Comparison of ENCODE assay signal across 8 cellular contexts in genomic region chr1:1291611-1292441, GRCh38. TPM values are rescaled to one million over a fixed set of nuclear protein-coding genes. Genes with fewer than 3 reads are reported as not detected.
DNase-seq lines count a peak whose midpoint lies in the region; ATAC-seq and TF ChIP-seq lines count a peak whose summit lies in the region.

No MANE protein-coding gene starts in this region.

- no peak overlapping the region for H3K56ac ChIP-seq in mesendoderm (ENCODE audit: low read length)

- H3K9ac ChIP-seq in mesendoderm (ENCODE audit: low read length), result no peak overlapping the region

- H3K9me3 Mint-ChIP-seq in GM23338, result peaks cover 3% of the 10 kb centered on the region; the same call in 2 of the 3 replicates
- H3K9me3 Mint-ChIP-seq in activated CD4-positive, alpha-beta T cell treated with anti-CD3 and anti-CD28 coated beads, Interleukin-2, amount 10 ng/mL, durations not matched to agents 7 days and 5 days, result no peaks in the 10 kb centered on the region

- ATAC-seq in GM23338 (peak; percentile 67), HG02973 (IDR thresholded peaks at IDR 0.05; ENCODE audit: unreplicated experiment) (no peak)

- no peaks in the 10 kb centered on the region for H3K79me1 ChIP-seq in mesendoderm (ENCODE audit: low read length)

- no peak overlapping the region for H2BK5ac ChIP-seq in mesendoderm (ENCODE audit: low read length)

- no peak overlapping the region for H4K8ac ChIP-seq in mesendoderm (ENCODE audit: low read depth, low read length)

- TF ChIP-seq CTCF in GM23338 (conservative IDR thresholded peaks at IDR 0.05; ENCODE audit: low read depth in 2 of 2) (peak; percentile 65 to 83), testis (IDR thresholded peaks at IDR 0.05) (peak; percentile 21 to 44 (median 39))

- WGBS in mesendoderm (ENCODE audit: extremely low coverage, insufficient coverage, low lambda C conversion rate), result no CpG with 5 or more reads among the region's 43 CpGs
- WGBS in testis, 2 donors, result 74 to 80% methylated on average over 19 to 43 of the region's 43 CpGs

- no peaks in the 10 kb centered on the region for H3K36me3 ChIP-seq in GM23338 (ENCODE audit: insufficient read depth)
- H3K36me3 ChIP-seq in mesendoderm (ENCODE audit: control insufficient read depth, insufficient read depth, low read length), result no peaks in the 10 kb centered on the region
- no peaks in the 10 kb centered on the region for H3K36me3 ChIP-seq in testis (ENCODE audit: low read depth, missing control alignments)

- no peak overlapping the region for H3K27ac Mint-ChIP-seq in GM23338
- H3K27ac Mint-ChIP-seq in activated CD4-positive, alpha-beta T cell treated with anti-CD3 and anti-CD28 coated beads, Interleukin-2, amount 10 ng/mL, durations not matched to agents 7 days and 5 days, result no peak overlapping the region

- no peak for TF ChIP-seq POLR2A in testis (IDR thresholded peaks at IDR 0.05)

- H3K9me2 ChIP-seq in GM23338 (ENCODE audit: insufficient read depth), result no peaks in the 10 kb centered on the region

- H4K5ac ChIP-seq in mesendoderm (ENCODE audit: low read length), result no peak overlapping the region

- POLR2A ChIA-PET in activated CD4-positive, alpha-beta T cell treated with anti-CD3 and anti-CD28 coated beads, Interleukin-2, amount 10 ng/mL, durations not matched to agents 7 days and 5 days (lab: Charles Lee), result interaction anchor here (0.6 kb wide), 1 partner anchor 169 kb away, joined by 3 read pairs; no protein-coding TSS in a partner anchor

- H3K4me2 ChIP-seq in GM23338, result no peak overlapping the region
- H3K4me2 ChIP-seq in mesendoderm (ENCODE audit: low read length), result no peak overlapping the region

- H3K27me3 Mint-ChIP-seq in GM23338 (ENCODE audit: insufficient read depth, low read depth, poor library complexity), result peaks cover 11% of the 10 kb centered on the region
- no peaks in the 10 kb centered on the region for H3K27me3 Mint-ChIP-seq in activated CD4-positive, alpha-beta T cell treated with anti-CD3 and anti-CD28 coated beads, Interleukin-2, amount 10 ng/mL, durations not matched to agents 7 days and 5 days

- H2BK15ac ChIP-seq in mesendoderm (replicated peaks; ENCODE audit: low read depth), result no peak overlapping the region

- H2AFZ ChIP-seq in GM23338, result no peak overlapping the region

- no peaks in the 10 kb centered on the region for H4K20me1 ChIP-seq in GM23338 (replicated peaks; ENCODE audit: insufficient read depth)

- H3K27me3 ChIP-seq in GM23338 (ENCODE audit: insufficient read depth) (no peaks in the 10 kb centered on the region), mesendoderm (ENCODE audit: insufficient read depth, low read length, poor library complexity) (no peaks in the 10 kb centered on the region), testis (no peaks in the 10 kb centered on the region)

- H3K9me3 ChIP-seq in testis, result no peaks in the 10 kb centered on the region

- H3F3A ChIP-seq in GM23338 (replicated peaks; ENCODE audit: low read depth), result 0 out of 2 replicates have a peak, but pooled peaks cover 9% of the 10 kb centered on the region

- no peak overlapping the region for H2BK120ac ChIP-seq in mesendoderm (ENCODE audit: low read depth, low read length)

- H3K4ac ChIP-seq in mesendoderm (ENCODE audit: low read depth, low read length), result no peak overlapping the region

- CTCF ChIA-PET in activated CD4-positive, alpha-beta T cell treated with anti-CD3 and anti-CD28 coated beads, Interleukin-2, amount 10 ng/mL, durations not matched to agents 7 days and 5 days (lab: Charles Lee), result interaction anchor here (1.1 to 3.2 kb wide), 15 partner anchors 9 to 333 kb away, joined by 3 to 36 read pairs (median 5); partner anchors contain the start of genes ISG15, NOC2L, TNFRSF4 and UBE2J2

- H3K18ac ChIP-seq in mesendoderm (ENCODE audit: low read length), result no peak overlapping the region

- no peak overlapping the region for H3K27ac ChIP-seq in GM23338 (ENCODE audit: low read depth)
- H3K27ac ChIP-seq in mesendoderm (ENCODE audit: low read depth, low read length), result no peak overlapping the region
- H3K27ac ChIP-seq in testis, result no peak overlapping the region

- H3K4me1 Mint-ChIP-seq in GM23338, result peaks cover 4% of the 10 kb centered on the region; the same call in 1 of the 3 replicates
- no peaks in the 10 kb centered on the region for H3K4me1 Mint-ChIP-seq in activated CD4-positive, alpha-beta T cell treated with anti-CD3 and anti-CD28 coated beads, Interleukin-2, amount 10 ng/mL, durations not matched to agents 7 days and 5 days

- intact Hi-C loops in testis (cut with DNase I; ENCODE audit: low total_unique reads), result no loop called here

- no peak overlapping the region for H2AK5ac ChIP-seq in mesendoderm (ENCODE audit: low read length)

- H3K4me1 ChIP-seq in GM23338 (ENCODE audit: insufficient read depth) (no peaks in the 10 kb centered on the region), mesendoderm (ENCODE audit: control insufficient read depth, low read depth, low read length) (no peaks in the 10 kb centered on the region), testis (peaks cover 11% of the 10 kb centered on the region)

- H3K79me2 ChIP-seq in GM23338 (replicated peaks; ENCODE audit: insufficient read depth), result no peaks in the 10 kb centered on the region
- H3K79me2 ChIP-seq in mesendoderm (ENCODE audit: control insufficient read depth, insufficient read depth, low read length), result no peaks in the 10 kb centered on the region

- no peak overlapping the region for H3K4me3 Mint-ChIP-seq in GM23338
- no peak overlapping the region for H3K4me3 Mint-ChIP-seq in activated CD4-positive, alpha-beta T cell treated with anti-CD3 and anti-CD28 coated beads, Interleukin-2, amount 10 ng/mL, durations not matched to agents 7 days and 5 days

- H3K36me3 Mint-ChIP-seq in GM23338 (ENCODE audit: low read depth), result no peaks in the 10 kb centered on the region
- H3K36me3 Mint-ChIP-seq in activated CD4-positive, alpha-beta T cell treated with anti-CD3 and anti-CD28 coated beads, Interleukin-2, amount 10 ng/mL, durations not matched to agents 7 days and 5 days (ENCODE audit: low read depth), result peaks cover 3% of the 10 kb centered on the region

- H3K23ac ChIP-seq in mesendoderm (ENCODE audit: low read length), result no peak overlapping the region

- DNase-seq in Ammon's horn (ENCODE audit: low spot score), result peak; percentile 68
- DNase-seq in GM23338 (ENCODE audit: low spot score), result peak; percentile 85
- DNase-seq in NCI-H446 treated with DMSO at 0.1 percent for 48 hours (lab: John Stamatoyannopoulos, UW), result peak; percentile 28
- DNase-seq in activated CD4-positive, alpha-beta T cell treated with anti-CD3 and anti-CD28 coated beads, Interleukin-2, amount 10 ng/mL, durations not matched to agents 7 days and 5 days, result peak; percentile 65
- DNase-seq in ecto neural progenitor cell (ENCODE audit: low spot score), result peak; percentile 80
- DNase-seq in mesendoderm, result peak; percentile 79
- peak; percentile 73 for DNase-seq in testis

- no peak overlapping the region for H3K4me3 ChIP-seq in GM23338
- no peak overlapping the region for H3K4me3 ChIP-seq in mesendoderm (ENCODE audit: low read length)
- H3K4me3 ChIP-seq in testis, result no peak overlapping the region

TF ChIP-seq in GM23338, 12 proteins besides CTCF, POLR2A, EP300 and RAD21 (continues in another document):
- no peak for TF ChIP-seq NANOG (IDR thresholded peaks at IDR 0.05; ENCODE audit: borderline replicate concordance)
- no peak for TF ChIP-seq ZNF114 (CRISPR knock-in tag; IDR thresholded peaks at IDR 0.05)
- TF ChIP-seq STAT1 (IDR thresholded peaks at IDR 0.05; ENCODE audit: unreplicated experiment), result no peak

RNA-seq across cellular contexts. Expression of gene SCNN1D, which starts 11.6 kb away (rescaled TPM):
- 0.70 and 1.4 TPM in 2 replicates for total RNA-seq in GM23338 (2014; rRNA removed; shearing (Covaris generic))
- polyA plus RNA-seq in GM23338 (2016; fragmentation: Nextera tagmentation; extraction: Ambion mirVana), result 1.7 and 1.8 TPM in 2 replicates
- total RNA-seq in activated CD4-positive, alpha-beta T cell treated with anti-CD3 and anti-CD28 coated beads, Interleukin-2, amount 10 ng/mL, durations not matched to agents 7 days and 5 days, result 1 to 10 TPM; 5.1 to 6.6 TPM
- polyA plus RNA-seq in mesendoderm (2013, experiment 1 of 2), result 0.29 TPM
- polyA plus RNA-seq in mesendoderm (2013, experiment 2 of 2), result 0.27 TPM
- 10 to 100 TPM; 49.9 to 58.7 TPM for total RNA-seq in testis
- 21.0 TPM for polyA plus RNA-seq in testis (ENCODE audit: insufficient read depth, low read depth, low replicate concordance)

RNA-seq across cellular contexts. Expression of gene ACAP3, which starts 15.9 kb away (rescaled TPM):
- total RNA-seq in GM23338 (2014; rRNA removed; shearing (Covaris generic)), result 27.7 and 31.9 TPM in 2 replicates
- polyA plus RNA-seq in GM23338 (2016; fragmentation: Nextera tagmentation; extraction: Ambion mirVana) (6.4 and 8.1 TPM in 2 replicates), testis (ENCODE audit: insufficient read depth, low read depth, low replicate concordance) (16.8 TPM)
- 10 to 100 TPM; 69.5 to 92.1 TPM for total RNA-seq in activated CD4-positive, alpha-beta T cell treated with anti-CD3 and anti-CD28 coated beads, Interleukin-2, amount 10 ng/mL, durations not matched to agents 7 days and 5 days
- polyA plus RNA-seq in mesendoderm (2013, experiment 1 of 2), result 7.8 TPM
- 8.1 TPM for polyA plus RNA-seq in mesendoderm (2013, experiment 2 of 2)
- total RNA-seq in testis, result 10 to 100 TPM; 53.0 to 62.7 TPM

RNA-seq across cellular contexts. Expression of gene PUSL1, which starts 16.6 kb away (rescaled TPM):
- 49.9 and 55.8 TPM in 2 replicates for total RNA-seq in GM23338 (2014; rRNA removed; shearing (Covaris generic))
- polyA plus RNA-seq in GM23338 (2016; fragmentation: Nextera tagmentation; extraction: Ambion mirVana) (41.5 and 43.9 TPM in 2 replicates), testis (ENCODE audit: insufficient read depth, low read depth, low replicate concordance) (12.4 TPM)
- 10 to 100 TPM; 18.9 to 24.4 TPM for total RNA-seq in activated CD4-positive, alpha-beta T cell treated with anti-CD3 and anti-CD28 coated beads, Interleukin-2, amount 10 ng/mL, durations not matched to agents 7 days and 5 days
- 24.0 TPM for polyA plus RNA-seq in mesendoderm (2013, experiment 1 of 2)
- polyA plus RNA-seq in mesendoderm (2013, experiment 2 of 2), result 25.0 TPM
- total RNA-seq in testis, result 10 to 100 TPM; 35.4 to 39.0 TPM

RNA-seq across cellular contexts. Expression of gene UBE2J2, which starts 18.2 kb away (rescaled TPM):
- 70.2 and 73.5 TPM in 2 replicates for total RNA-seq in GM23338 (2014; rRNA removed; shearing (Covaris generic))
- polyA plus RNA-seq in GM23338 (2016; fragmentation: Nextera tagmentation; extraction: Ambion mirVana) (47.1 and 49.5 TPM in 2 replicates), testis (ENCODE audit: insufficient read depth, low read depth, low replicate concordance) (203 TPM)
- total RNA-seq in activated CD4-positive, alpha-beta T cell treated with anti-CD3 and anti-CD28 coated beads, Interleukin-2, amount 10 ng/mL, durations not matched to agents 7 days and 5 days, result 10 to 100 TPM; 63.4 to 63.7 TPM
- polyA plus RNA-seq in mesendoderm (2013, experiment 1 of 2), result 48.5 TPM
- 47.9 TPM for polyA plus RNA-seq in mesendoderm (2013, experiment 2 of 2)
- 100 to 1,000 TPM; 133 to 139 TPM for total RNA-seq in testis

RNA-seq across cellular contexts. Expression of gene INTS11, which starts 32.6 kb away (rescaled TPM):
- total RNA-seq in GM23338 (2014; rRNA removed; shearing (Covaris generic)), result 140 and 161 TPM in 2 replicates
- 102 and 110 TPM in 2 replicates for polyA plus RNA-seq in GM23338 (2016; fragmentation: Nextera tagmentation; extraction: Ambion mirVana)
- 100 to 1,000 TPM; 123 to 126 TPM for total RNA-seq in activated CD4-positive, alpha-beta T cell treated with anti-CD3 and anti-CD28 coated beads, Interleukin-2, amount 10 ng/mL, durations not matched to agents 7 days and 5 days
- 75.3 TPM for polyA plus RNA-seq in mesendoderm (2013, experiment 1 of 2)
- polyA plus RNA-seq in mesendoderm (2013, experiment 2 of 2), result 73.8 TPM
- 100 to 1,000 TPM; 220 to 232 TPM for total RNA-seq in testis
- 213 TPM for polyA plus RNA-seq in testis (ENCODE audit: insufficient read depth, low read depth, low replicate concordance)

Comparison
In these comparisons a context has a peak if more than half of its experiments do, and no peak if none do; other contexts are left out.
1. DNase-seq: peak in every context shown above with its lines; median percentile 85 in GM23338; 80 in ecto neural progenitor cell; 79 in mesendoderm; 73 in testis; 68 in Ammon's horn; 65 in activated CD4-positive, alpha-beta T cell treated with anti-CD3 and anti-CD28 coated beads, Interleukin-2, amount 10 ng/mL, durations not matched to agents 7 days and 5 days; 28 in NCI-H446 treated with DMSO at 0.1 percent for 48 hours.
2. RNA of gene SCNN1D, which starts 11.6 kb away (total RNA-seq): 49.9 to 58.7 TPM in testis; 5.1 to 6.6 TPM in activated CD4-positive, alpha-beta T cell treated with anti-CD3 and anti-CD28 coated beads, Interleukin-2, amount 10 ng/mL, durations not matched to agents 7 days and 5 days and 0.70 to 1.4 TPM in GM23338; every median in the first group is over 4 times any median in the second.